17 cellular contexts compared by ENCODE assay signal in the genomic region with DNA sequence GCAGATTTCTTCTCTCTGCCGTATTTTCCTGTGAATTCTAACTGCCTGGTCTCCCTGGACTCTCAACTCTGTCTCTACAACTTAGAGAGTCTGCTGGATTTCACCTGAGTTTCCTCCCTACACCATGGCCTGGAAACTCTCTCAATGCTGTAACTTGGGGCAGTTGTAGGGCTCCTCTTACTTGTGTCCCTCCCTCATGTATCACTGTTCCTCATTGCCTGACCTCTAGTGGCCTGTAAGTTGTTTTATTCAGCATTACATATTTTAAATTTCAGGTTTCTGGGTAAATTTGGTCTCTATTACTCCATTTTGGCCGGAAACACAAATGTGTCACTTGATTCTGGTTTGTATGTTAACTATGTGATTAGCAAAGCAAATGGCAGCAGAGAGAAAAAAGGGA.
DNase-seq lines count a peak whose midpoint lies in the region; ATAC-seq and TF ChIP-seq lines count a peak whose summit lies in the region.
"Had no signal": no experiment of that assay in that cellular context is flagged by ENCODE, and none has a peak within 500 bp of the region (broad histone marks: within the 10 kb centered on the region; RNA-seq: fewer than 3 reads in every experiment).

No MANE protein-coding gene starts in this region.

- peak overlapping the region; percentile 15; the same call in 1 of the 2 replicates for H3K27ac ChIP-seq in HUES64 (ENCODE audit: low read depth, low read length)
- H3K27ac ChIP-seq: stomach had no signal

- ATAC-seq in HG03432 (IDR thresholded peaks at IDR 0.05; ENCODE audit: unreplicated experiment): no peak
- ATAC-seq: activated CD8-positive, alpha-beta T cell treated with anti-CD3 and anti-CD28 coated beads, Interleukin-2, amount 10 ng/mL, durations not matched to agents 7 days and 5 days had no signal

- H3K4me3 ChIP-seq in BE2C (ENCODE audit: low read depth, low read length): no peak overlapping the region
- no peak overlapping the region for H3K4me3 ChIP-seq in HUES64 (ENCODE audit: low read length)
- H3K4me3 ChIP-seq in adipocyte (ENCODE audit: low read length): no peak overlapping the region
- H3K4me3 ChIP-seq: stomach had no signal

- no peaks in the 10 kb centered on the region for H3K36me3 ChIP-seq in BE2C
- H3K36me3 ChIP-seq in HUES64 (ENCODE audit: insufficient read depth, low read length): no peaks in the 10 kb centered on the region
- no peaks in the 10 kb centered on the region for H3K36me3 ChIP-seq in adipocyte (ENCODE audit: control insufficient read depth, insufficient read depth, low read length, severe bottlenecking)
- H3K36me3 ChIP-seq: stomach had no signal

- TF ChIP-seq CTCF in BE2C (IDR thresholded peaks at IDR 0.05; ENCODE audit: low read depth, low read length): peak; percentile 52

- H3K27me3 ChIP-seq in BE2C (no peaks in the 10 kb centered on the region), HUES64 (ENCODE audit: insufficient read depth, low read length) (no peaks in the 10 kb centered on the region), adipocyte (replicated peaks; ENCODE audit: control insufficient read depth, insufficient read depth, low read length) (no peaks in the 10 kb centered on the region)
- H3K27me3 ChIP-seq: stomach had no signal

- WGBS in HUES64: 87% methylated on average over 2 of the region's 2 CpGs

- H3K4me1 ChIP-seq in BE2C (peaks cover 19% of the 10 kb centered on the region), HUES64 (ENCODE audit: insufficient read depth, low read length) (peaks cover 25% of the 10 kb centered on the region), adipocyte (ENCODE audit: control insufficient read depth, insufficient read depth, low read length) (peaks cover 10% of the 10 kb centered on the region)
- H3K4me1 ChIP-seq: stomach had no signal

- H3K9ac ChIP-seq in HUES64 (ENCODE audit: low read depth, low read length) (no peak overlapping the region), adipocyte (ENCODE audit: low read length) (no peak overlapping the region)

- DNase-seq in BE2C (no peak), adipocyte (ENCODE audit: low read depth) (peak; percentile 7), iris pigment epithelial cell (ENCODE audit: low read depth) (peak; percentile 16), activated gamma-delta T cell treated with Interleukin-2 at 50 U/mL for 16 hours (no peak), NCI-H2081 (lab: John Stamatoyannopoulos, UW) (no peak), DMS79 treated with DMSO at 0.1 percent for 48 hours (lab: John Stamatoyannopoulos, UW) (no peak)
- DNase-seq: activated CD8-positive, alpha-beta T cell treated with anti-CD3 and anti-CD28 coated beads, Interleukin-2, amount 10 ng/mL, durations not matched to agents 7 days and 5 days; activated naive CD4-positive, alpha-beta T cell treated with Interleukin-2 at 50 U/mL for 16 hours; caudate nucleus; CD4-positive, alpha-beta memory T cell; immature natural killer cell; NCI-H2029; retina; stomach; T-helper 9 cell had no signal

- no peaks in the 10 kb centered on the region for H3K9me3 ChIP-seq in BE2C
- H3K9me3 ChIP-seq in HUES64 (ENCODE audit: insufficient read depth, low read depth, low read length): 0 out of 2 replicates have a peak, but pooled peaks cover under 1% of the 10 kb centered on the region
- H3K9me3 ChIP-seq in adipocyte (ENCODE audit: control insufficient read depth, low read length): no peaks in the 10 kb centered on the region

Comparison
In these comparisons a context has a peak if more than half of its experiments do, and no peak if none do; other contexts are left out.
1. DNase-seq: peak in adipocyte (single experiment) and iris pigment epithelial cell (single experiment); none in BE2C (single experiment), activated gamma-delta T cell treated with Interleukin-2 at 50 U/mL for 16 hours (single experiment), NCI-H2081 (0 of 2) and DMS79 treated with DMSO at 0.1 percent for 48 hours (single experiment).